Comparison of ENCODE assay signal across 21 cellular contexts in genomic region chr17:3744032-3744431, GRCh38.
"Had no signal": no experiment of that assay in that cellular context is flagged by ENCODE, and none has a peak within 500 bp of the region (broad histone marks: within the 10 kb centered on the region; RNA-seq: fewer than 3 reads in every experiment).

No MANE protein-coding gene starts in this region.

- ATAC-seq: activated CD8-positive, alpha-beta T cell treated with anti-CD3 and anti-CD28 coated beads, Interleukin-2, amount 10 ng/mL, durations not matched to agents 7 days and 5 days; activated naive CD4-positive, alpha-beta T cell treated with anti-CD3 and anti-CD28 coated beads, Interleukin-2, amount 50 U/mL, for 72 hours; gastroesophageal sphincter; left ventricle myocardium superior; natural killer cell treated with Interleukin-12 subunit alpha and Interleukin-12 subunit beta and Interleukin-15 and Interleukin-18, amount 100 ng/mL, for 72 hours; stimulated activated naive CD8-positive, alpha-beta T cell treated with anti-CD3 and anti-CD28 coated beads, Interleukin-15, Interleukin-2, amounts not matched to agents 100 U/mL and 50 U/mL, for 24 hours; T-cell had no signal

- H3K36me3 ChIP-seq: cardiac muscle cell, gastroesophageal sphincter, prostate gland, spleen, tibial artery, WERI-Rb-1 had no signal

- H3K4me1 ChIP-seq: prostate gland, tibial artery had no signal

- H3K4me3 ChIP-seq: cardiac muscle cell, gastroesophageal sphincter, prostate gland, spleen, tibial artery had no signal

- H3K9me3 ChIP-seq: gastroesophageal sphincter, prostate gland, spleen, tibial artery had no signal

- H3K27me3 Mint-ChIP-seq: T-cell had no signal

- H3K27ac Mint-ChIP-seq: activated CD8-positive, alpha-beta T cell treated with anti-CD3 and anti-CD28 coated beads, Interleukin-2, amount 10 ng/mL, durations not matched to agents 7 days and 5 days; activated naive CD4-positive, alpha-beta T cell treated with anti-CD3 and anti-CD28 coated beads, Interleukin-2, amount 50 U/mL, for 72 hours; activated T-helper 1 cell treated with anti-CD3 and anti-CD28 coated beads, Interleukin-12 subunit alpha, Interleukin-12 subunit beta, Interleukin-2, Interleukin-4 antibody, amounts not matched to agents 30 ng/mL and 10 ng/mL and 1 ng/mL, durations not matched to agents 14 hours and 24 hours and 36 hours; T-cell had no signal

- H3K36me3 Mint-ChIP-seq: activated naive CD4-positive, alpha-beta T cell treated with anti-CD3 and anti-CD28 coated beads, Interleukin-2, amount 50 U/mL, for 72 hours; natural killer cell treated with Interleukin-12 subunit alpha and Interleukin-12 subunit beta and Interleukin-15 and Interleukin-18, amount 100 ng/mL, for 72 hours; T-cell had no signal

- DNase-seq: activated CD4-positive, alpha-beta T cell treated with anti-CD3 and anti-CD28 coated beads for 1 hour; activated CD4-positive, alpha-beta T cell treated with anti-CD3 and anti-CD28 coated beads, Interleukin-2, amount 50 U/mL, for 1 hour; activated CD8-positive, alpha-beta T cell treated with anti-CD3 and anti-CD28 coated beads, Interleukin-2, amount 10 ng/mL, durations not matched to agents 7 days and 5 days; cortex of kidney; erythroblast; head of caudate nucleus; hypothalamus; left ventricle myocardium superior; spleen; stimulated activated CD4-positive, alpha-beta T cell treated with anti-CD3 and anti-CD28 coated beads, Interleukin-4, amount 100 ng/mL, for 4 hours; stimulated activated naive CD8-positive, alpha-beta T cell treated with anti-CD3 and anti-CD28 coated beads, Interleukin-15, Interleukin-2, amounts not matched to agents 100 U/mL and 50 U/mL, for 24 hours; substantia nigra; T-cell; tibial artery; WERI-Rb-1 had no signal

- H3K27ac ChIP-seq: cardiac muscle cell, gastroesophageal sphincter, prostate gland, spleen, tibial artery, WERI-Rb-1 had no signal

- H3K27me3 ChIP-seq: cardiac muscle cell, spleen had no signal

- H3K9me3 Mint-ChIP-seq: activated naive CD4-positive, alpha-beta T cell treated with anti-CD3 and anti-CD28 coated beads, Interleukin-2, amount 50 U/mL, for 72 hours; activated T-helper 1 cell treated with anti-CD3 and anti-CD28 coated beads, Interleukin-12 subunit alpha, Interleukin-12 subunit beta, Interleukin-2, Interleukin-4 antibody, amounts not matched to agents 30 ng/mL and 10 ng/mL and 1 ng/mL, durations not matched to agents 14 hours and 24 hours and 36 hours; natural killer cell treated with Interleukin-12 subunit alpha and Interleukin-12 subunit beta and Interleukin-15 and Interleukin-18, amount 100 ng/mL, for 72 hours; T-cell had no signal

- H3K4me3 Mint-ChIP-seq: activated CD8-positive, alpha-beta T cell treated with anti-CD3 and anti-CD28 coated beads, Interleukin-2, amount 10 ng/mL, durations not matched to agents 7 days and 5 days; activated T-helper 1 cell treated with anti-CD3 and anti-CD28 coated beads, Interleukin-12 subunit alpha, Interleukin-12 subunit beta, Interleukin-2, Interleukin-4 antibody, amounts not matched to agents 30 ng/mL and 10 ng/mL and 1 ng/mL, durations not matched to agents 14 hours and 24 hours and 36 hours; natural killer cell treated with Interleukin-12 subunit alpha and Interleukin-12 subunit beta and Interleukin-15 and Interleukin-18, amount 100 ng/mL, for 72 hours; T-cell had no signal
